8 cellular contexts compared by ENCODE assay signal in the genomic region with DNA sequence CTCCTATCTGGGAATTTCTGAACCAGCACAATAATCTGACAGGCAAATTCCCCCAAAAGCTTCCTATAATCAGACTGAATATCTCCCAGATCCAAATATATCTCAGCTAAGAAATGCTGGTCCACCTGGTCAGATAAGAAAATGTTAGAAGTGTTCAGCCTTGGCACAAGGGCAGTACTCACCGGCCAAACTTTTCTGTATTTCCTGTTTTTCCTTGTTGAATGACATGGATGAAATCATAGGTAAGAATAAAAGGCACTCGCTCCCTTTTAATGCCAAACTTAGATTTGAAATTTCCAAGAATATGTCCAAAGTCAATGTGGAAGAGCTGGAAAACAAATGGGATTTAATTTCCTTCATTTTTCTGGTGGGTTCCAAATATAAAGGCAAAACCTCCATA.
"Had no signal": no experiment of that assay in that cellular context is flagged by ENCODE, and none has a peak within 500 bp of the region (broad histone marks: within the 10 kb centered on the region; RNA-seq: fewer than 3 reads in every experiment).

No MANE protein-coding gene starts in this region.

- ATAC-seq: GM12878 had no signal

- H3K4me3 ChIP-seq: GM12878 had no signal

- FAIRE-seq: G401.6, GM12891, GM12892, GM18507, GM19239 had no signal

- DNase-seq: GDM1, GF-D8 had no signal
